8 cellular contexts compared by ENCODE assay signal in the genomic region with DNA sequence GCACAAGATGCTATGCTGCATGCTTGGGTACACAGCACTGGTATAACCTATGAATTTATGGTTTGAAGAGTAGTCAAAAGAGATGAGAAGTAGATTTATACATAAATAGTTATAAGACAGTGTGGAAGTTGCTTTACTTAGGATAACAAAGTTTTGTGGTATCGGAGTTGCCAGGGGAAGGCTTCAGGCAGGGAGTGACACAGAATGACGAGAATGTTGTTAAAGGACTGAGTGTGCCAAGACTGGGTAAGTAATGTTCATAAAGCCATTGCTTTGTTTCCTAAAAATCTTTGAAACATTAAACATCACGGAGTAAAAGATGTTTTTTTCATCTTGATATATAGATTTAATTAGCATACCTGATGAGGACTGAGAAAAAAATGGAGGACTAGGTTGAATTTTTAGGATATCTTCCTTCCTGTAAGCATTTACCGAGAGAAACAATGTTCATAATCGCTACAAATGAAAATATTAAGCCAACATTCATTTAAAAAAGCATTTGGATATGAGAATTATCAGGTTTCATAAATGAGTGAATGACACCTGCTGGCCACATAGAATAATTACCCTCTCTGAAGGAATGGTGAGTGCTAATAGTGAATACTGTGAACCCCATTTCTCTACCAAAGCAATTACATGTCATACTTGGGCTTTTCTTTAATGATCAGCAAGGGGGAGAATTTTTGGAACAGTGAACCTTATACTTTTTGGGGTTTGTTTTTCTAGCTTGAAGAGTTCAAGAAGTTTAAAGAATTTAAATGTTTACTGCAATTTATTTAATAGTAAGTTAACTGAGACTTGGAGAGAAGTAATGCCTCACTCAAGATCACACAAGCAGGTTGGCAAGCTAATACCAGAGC. TPM values are rescaled to one million over a fixed set of nuclear protein-coding genes. Genes with fewer than 3 reads are reported as not detected.
DNase-seq lines count a peak whose midpoint lies in the region; ATAC-seq and TF ChIP-seq lines count a peak whose summit lies in the region.

No MANE protein-coding gene starts in this region.

- no peaks in the 10 kb centered on the region for H3K4me1 ChIP-seq in Panc1 (ENCODE audit: control insufficient read depth, insufficient read depth, low read length)
- H3K4me1 ChIP-seq in esophagus squamous epithelium: peaks cover 0 to 5% (median 0%) of the 10 kb centered on the region in 3 donors
- no peaks in the 10 kb centered on the region for H3K4me1 ChIP-seq in prostate gland (replicated peaks)

- DNase-seq in DMS79 treated with DMSO at 0.1 percent for 48 hours (lab: John Stamatoyannopoulos, UW) (peak; percentile 19), DMS79 (lab: John Stamatoyannopoulos, UW) (no peak), Panc1 (ENCODE audit: low read depth, low spot score) (no peak), esophagus squamous epithelium (lab: John Stamatoyannopoulos, UW) (no peak), prostate gland (ENCODE audit: low spot score) (no peak)
- DNase-seq in stimulated activated CD4-positive, alpha-beta T cell treated with anti-CD3 and anti-CD28 coated beads, Interleukin-4, amount 100 ng/mL, for 4 hours: no peak

- H3K36me3 ChIP-seq in Panc1 (ENCODE audit: control insufficient read depth, insufficient read depth, low read length): no peaks in the 10 kb centered on the region
- H3K36me3 ChIP-seq in esophagus squamous epithelium: no peaks in the 10 kb centered on the region
- H3K36me3 ChIP-seq in prostate gland: no peaks in the 10 kb centered on the region

- CTCF ChIA-PET in Panc1 (lab: Charles Lee): no interaction called here

- intact Hi-C loops in Panc1 (cut with micrococcal nuclease; ENCODE audit: unreplicated experiment): loop anchor here (5.0 kb wide), 3 partner anchors 259 to 1059 kb away; partner anchors contain the start of gene GPR88
- intact Hi-C loops in esophagus squamous epithelium (cut with DNase I): loop anchor here (5.0 kb wide), 1 partner anchor 399 kb away; no protein-coding TSS in a partner anchor
- intact Hi-C loops in prostate gland (cut with DNase I): loop anchor here (2.0 to 5.0 kb wide), 3 partner anchors 259 to 1059 kb away; no protein-coding TSS in a partner anchor

- H3K27me3 ChIP-seq in Panc1 (ENCODE audit: control insufficient read depth, insufficient read depth, low read length) (no peaks in the 10 kb centered on the region), esophagus squamous epithelium (no peaks in the 10 kb centered on the region), prostate gland (replicated peaks; ENCODE audit: insufficient read depth) (no peaks in the 10 kb centered on the region)

- POLR2A ChIA-PET in Panc1 (lab: Charles Lee): no interaction called here

- TF ChIP-seq POLR2A in esophagus squamous epithelium (IDR thresholded peaks at IDR 0.05) (no peak), prostate gland (IDR thresholded peaks at IDR 0.05) (no peak)

- H3K9me3 ChIP-seq in Panc1 (ENCODE audit: control insufficient read depth, insufficient read depth, low read depth, low read length) (no peaks in the 10 kb centered on the region), esophagus squamous epithelium (no peaks in the 10 kb centered on the region), prostate gland (no peaks in the 10 kb centered on the region)

- H3K4me3 ChIP-seq in Panc1 (ENCODE audit: low read depth in 2 of 2, low read length in 2 of 2) (no peak overlapping the region), esophagus squamous epithelium (no peak overlapping the region), prostate gland (no peak overlapping the region)

- WGBS in esophagus squamous epithelium, 2 donors: 15 to 18% methylated on average over 5 of the region's 5 CpGs
- WGBS in prostate gland: 22% methylated on average over 5 of the region's 5 CpGs

- ATAC-seq in HG02885 (IDR thresholded peaks at IDR 0.05; ENCODE audit: poor library complexity, unreplicated experiment) (peak; percentile 75), Panc1 (no peak), GM21423 (IDR thresholded peaks at IDR 0.05; ENCODE audit: unreplicated experiment) (no peak)

- TF ChIP-seq CTCF in Panc1 (IDR thresholded peaks at IDR 0.05) (peak; percentile 48; the same call in 1 of the 2 replicates), esophagus squamous epithelium (IDR thresholded peaks at IDR 0.05) (peak in 5 of 6 experiments; percentile 45 to 72 (median 57)), prostate gland (IDR thresholded peaks at IDR 0.05) (peak in 3 of 4 experiments; percentile 54 to 67 (median 57))

- H3K27ac ChIP-seq in Panc1 (ENCODE audit: low read length) (no peak overlapping the region), esophagus squamous epithelium (no peak overlapping the region), prostate gland (no peak overlapping the region)

- BruUV-seq in Panc1 (replicated peaks; lab: Mats Ljungman, UMichigan): no TSS peak

- in situ Hi-C loops in Panc1 (cut with HindIII; ENCODE audit: low pct_unique_long_range_greater_than_20kb, low sequenced_read_pairs): no loop called here

RNA-seq across cellular contexts. Expression of gene EXTL2, which starts 28.4 kb away (rescaled TPM):
- total RNA-seq in Panc1 (2021; ENCODE audit: unreplicated experiment) (9.8 TPM), esophagus squamous epithelium (1 to 10 TPM; 1.4 to 7.4 (median 2.5) TPM), prostate gland (10 to 100 TPM; 11.8 to 17.5 TPM)
- polyA plus RNA-seq in Panc1 (2012; ENCODE audit: insufficient read length): 5.5 TPM

RNA-seq across cellular contexts. Expression of gene SLC30A7, which starts 29.6 kb away (rescaled TPM):
- total RNA-seq in Panc1 (2021; ENCODE audit: unreplicated experiment): 18.5 TPM
- 2.7 TPM for polyA plus RNA-seq in Panc1 (2012; ENCODE audit: insufficient read length)
- total RNA-seq in esophagus squamous epithelium: 10 to 100 TPM in 3 of 4 donors, 1 to 10 TPM in 1; 9.0 to 22.1 (median 16.5) TPM
- 10 to 100 TPM; 19.8 to 31.0 TPM for total RNA-seq in prostate gland
